26 cellular contexts compared by ENCODE assay signal in genomic region chr4:2875556-2875955, GRCh38. TPM values are rescaled to one million over a fixed set of nuclear protein-coding genes. Genes with fewer than 3 reads are reported as not detected.
DNase-seq lines count a peak whose midpoint lies in the region; ATAC-seq lines count a peak whose summit lies in the region.
"Had no signal": no experiment of that assay in that cellular context is flagged by ENCODE, and none has a peak within 500 bp of the region (broad histone marks: within the 10 kb centered on the region; RNA-seq: fewer than 3 reads in every experiment).

No MANE protein-coding gene starts in this region.

- no peak overlapping the region for H3K9ac ChIP-seq in trophoblast cell (ENCODE audit: low read length)

- H3K18ac ChIP-seq in trophoblast cell (ENCODE audit: low read length), result no peak overlapping the region

- DNase-seq in CD8-positive, alpha-beta memory T cell, result no peak
- no peak for DNase-seq in T-helper 2 cell treated with Interferon-gamma antibody and Interleukin-4, amounts not matched to agents 5 μg/mL and 100 μg/mL, for 36 hours (ENCODE audit: low spot score)
- DNase-seq in trophoblast cell, result no peak
- no peak for DNase-seq in SJCRH30
- no peak for DNase-seq in iPS-NIHi7 (ENCODE audit: extremely low spot score)
- DNase-seq: adrenal gland; Caco-2; DND-41; foreskin fibroblast; KBM-7; MV-4-11; NCI-H1930; NCI-H226; NCI-H82; OCI-M1; SHP77 treated with DMSO at 0.1 percent for 48 hours; stimulated activated CD4-positive, alpha-beta T cell treated with anti-CD3 and anti-CD28 coated beads, Interleukin-1b, Interleukin-23, amount 100 ng/mL, for 48 hours; stimulated activated naive B cell treated with anti-CD40 and anti-IgM and Interleukin-4, amounts not matched to agents 10 μg/mL and 1 μg/mL and 100 μg/mL, for 72 hours had no signal

- ATAC-seq in GM18873 (IDR thresholded peaks at IDR 0.05; ENCODE audit: low FRiP score, unreplicated experiment), result no peak
- ATAC-seq: stimulated activated naive B cell treated with anti-CD40 and anti-IgM and Interleukin-4, amounts not matched to agents 10 μg/mL and 1 μg/mL and 100 μg/mL, for 72 hours had no signal

- no peak overlapping the region for H3K14ac ChIP-seq in trophoblast cell (ENCODE audit: low read length)

- no CpG with 5 or more reads among the region's 3 CpGs for WGBS in trophoblast cell (ENCODE audit: extremely low coverage, insufficient coverage, insufficient read length)

- H3K27ac ChIP-seq in CD8-positive, alpha-beta memory T cell (ENCODE audit: low read depth, low read length), result no peak overlapping the region
- H3K27ac ChIP-seq in cingulate gyrus (ENCODE audit: low read depth, low read length) (peak overlapping the region; percentile 72), trophoblast cell (ENCODE audit: low read depth, low read length) (no peak overlapping the region), SJCRH30 (no peak overlapping the region)
- H3K27ac ChIP-seq: adrenal gland, epithelial cell of prostate, prostate gland had no signal

- H3K79me1 ChIP-seq in trophoblast cell (ENCODE audit: low read length), result no peaks in the 10 kb centered on the region

- H2AK5ac ChIP-seq in trophoblast cell (ENCODE audit: low read length), result no peak overlapping the region

- H3K4me1 ChIP-seq in CD8-positive, alpha-beta memory T cell (ENCODE audit: insufficient read depth, low read length), result peaks cover 16% of the 10 kb centered on the region
- H3K4me1 ChIP-seq in trophoblast cell (ENCODE audit: control insufficient read depth in 1 of 2, insufficient read depth in 2 of 2, low read length in 2 of 2) (no peaks in the 10 kb centered on the region), SJCRH30 (peaks cover 13% of the 10 kb centered on the region)

- H3K27me3 Mint-ChIP-seq in CD8-positive, alpha-beta memory T cell, result no peaks in the 10 kb centered on the region
- H3K27me3 Mint-ChIP-seq in T-helper 2 cell treated with Interferon-gamma antibody and Interleukin-4, amounts not matched to agents 5 μg/mL and 100 μg/mL, for 36 hours (ENCODE audit: low read depth), result no peaks in the 10 kb centered on the region
- H3K27me3 Mint-ChIP-seq: dendritic cell treated with granulocyte-macrophage colony-stimulating factor and Interleukin-4, amounts not matched to agents 40 ng/mL and 50 ng/mL, for 4 days; memory B cell; stimulated activated naive B cell treated with anti-CD40 and anti-IgM and Interleukin-4, amounts not matched to agents 10 μg/mL and 1 μg/mL and 100 μg/mL, for 72 hours had no signal

- no peak overlapping the region for H3K4me3 ChIP-seq in CD8-positive, alpha-beta memory T cell (ENCODE audit: low read length)
- H3K4me3 ChIP-seq in trophoblast cell (ENCODE audit: low read depth, low read length) (no peak overlapping the region), SJCRH30 (no peak overlapping the region)
- H3K4me3 ChIP-seq: adrenal gland, prostate gland, tibial nerve had no signal

- no peak overlapping the region for H2AFZ ChIP-seq in trophoblast cell (ENCODE audit: insufficient read depth, low read length, poor library complexity)

- POLR2A ChIA-PET in CD8-positive, alpha-beta memory T cell (lab: Charles Lee), result no interaction called here

- H3K9me3 ChIP-seq in CD8-positive, alpha-beta memory T cell (ENCODE audit: low read length), result no peaks in the 10 kb centered on the region
- H3K9me3 ChIP-seq in trophoblast cell (ENCODE audit: insufficient read depth, low read depth, low read length), result no peaks in the 10 kb centered on the region
- H3K9me3 ChIP-seq in SJCRH30 (replicated peaks), result no peaks in the 10 kb centered on the region
- H3K9me3 ChIP-seq: adrenal gland, Caco-2, prostate gland, tibial nerve had no signal

- H3K27ac Mint-ChIP-seq in CD8-positive, alpha-beta memory T cell, result peak overlapping the region in 5 of 8 donors; percentile 42 to 85 (median 55)
- peak overlapping the region; percentile 17 for H3K27ac Mint-ChIP-seq in T-helper 2 cell treated with Interferon-gamma antibody and Interleukin-4, amounts not matched to agents 5 μg/mL and 100 μg/mL, for 36 hours
- H3K27ac Mint-ChIP-seq: dendritic cell treated with granulocyte-macrophage colony-stimulating factor and Interleukin-4, amounts not matched to agents 40 ng/mL and 50 ng/mL, for 4 days; memory B cell; nephron; stimulated activated naive B cell treated with anti-CD40 and anti-IgM and Interleukin-4, amounts not matched to agents 10 μg/mL and 1 μg/mL and 100 μg/mL, for 72 hours had no signal

- no peak overlapping the region for H3K23ac ChIP-seq in trophoblast cell (ENCODE audit: low read length)

- H3K27me3 ChIP-seq in CD8-positive, alpha-beta memory T cell (ENCODE audit: insufficient read depth, low read length, poor library complexity, severe bottlenecking), result no peaks in the 10 kb centered on the region
- no peaks in the 10 kb centered on the region for H3K27me3 ChIP-seq in trophoblast cell (ENCODE audit: insufficient read depth, low read length)
- no peaks in the 10 kb centered on the region for H3K27me3 ChIP-seq in SJCRH30
- H3K27me3 ChIP-seq: adrenal gland, tibial nerve had no signal

- H3K4me1 Mint-ChIP-seq in CD8-positive, alpha-beta memory T cell, result peaks cover 42 to 78% (median 63%) of the 10 kb centered on the region in 3 donors
- H3K4me1 Mint-ChIP-seq in T-helper 2 cell treated with Interferon-gamma antibody and Interleukin-4, amounts not matched to agents 5 μg/mL and 100 μg/mL, for 36 hours (ENCODE audit: low read depth), result peaks cover 41% of the 10 kb centered on the region

- no peaks in the 10 kb centered on the region for H3K9me3 Mint-ChIP-seq in CD8-positive, alpha-beta memory T cell
- H3K9me3 Mint-ChIP-seq in T-helper 2 cell treated with Interferon-gamma antibody and Interleukin-4, amounts not matched to agents 5 μg/mL and 100 μg/mL, for 36 hours, result no peaks in the 10 kb centered on the region
- H3K9me3 Mint-ChIP-seq: dendritic cell treated with granulocyte-macrophage colony-stimulating factor and Interleukin-4, amounts not matched to agents 40 ng/mL and 50 ng/mL, for 4 days; memory B cell; nephron; stimulated activated naive B cell treated with anti-CD40 and anti-IgM and Interleukin-4, amounts not matched to agents 10 μg/mL and 1 μg/mL and 100 μg/mL, for 72 hours had no signal

- H3K4me2 ChIP-seq in trophoblast cell (ENCODE audit: low read length), result no peak overlapping the region

- H4K12ac ChIP-seq in trophoblast cell (ENCODE audit: low read depth, low read length), result no peak overlapping the region

- H3K79me2 ChIP-seq in trophoblast cell (ENCODE audit: control insufficient read depth, insufficient read depth, low read length, poor library complexity), result no peaks in the 10 kb centered on the region

- H4K8ac ChIP-seq in trophoblast cell (ENCODE audit: low read depth, low read length), result no peak overlapping the region

- CTCF ChIA-PET in CD8-positive, alpha-beta memory T cell (lab: Charles Lee), result no interaction called here

- no peak overlapping the region for H2BK120ac ChIP-seq in trophoblast cell (ENCODE audit: insufficient read depth, low read length, poor library complexity)

- H3K4ac ChIP-seq in trophoblast cell (ENCODE audit: low read depth, low read length), result peak overlapping the region; percentile 12

- H3K36me3 Mint-ChIP-seq in CD8-positive, alpha-beta memory T cell, result peaks cover 0 to 50% (median 11%) of the 10 kb centered on the region in 3 donors
- peaks cover 30% of the 10 kb centered on the region for H3K36me3 Mint-ChIP-seq in T-helper 2 cell treated with Interferon-gamma antibody and Interleukin-4, amounts not matched to agents 5 μg/mL and 100 μg/mL, for 36 hours (ENCODE audit: low read depth)

- H2BK5ac ChIP-seq in trophoblast cell (ENCODE audit: low read depth, low read length, poor library complexity), result no peak overlapping the region

- no peaks in the 10 kb centered on the region for H3K36me3 ChIP-seq in CD8-positive, alpha-beta memory T cell (ENCODE audit: insufficient read depth, low read length)
- H3K36me3 ChIP-seq in trophoblast cell (ENCODE audit: control insufficient read depth in 1 of 2, insufficient read depth in 2 of 2, low read length in 2 of 2), result peaks cover 4 to 19% of the 10 kb centered on the region in 2 experiments
- H3K36me3 ChIP-seq in SJCRH30, result peaks cover 21% of the 10 kb centered on the region
- H3K36me3 ChIP-seq: prostate gland had no signal

- H3K4me3 Mint-ChIP-seq in CD8-positive, alpha-beta memory T cell, result no peak overlapping the region
- H3K4me3 Mint-ChIP-seq in T-helper 2 cell treated with Interferon-gamma antibody and Interleukin-4, amounts not matched to agents 5 μg/mL and 100 μg/mL, for 36 hours, result no peak overlapping the region
- H3K4me3 Mint-ChIP-seq: dendritic cell treated with granulocyte-macrophage colony-stimulating factor and Interleukin-4, amounts not matched to agents 40 ng/mL and 50 ng/mL, for 4 days; memory B cell; nephron; stimulated activated naive B cell treated with anti-CD40 and anti-IgM and Interleukin-4, amounts not matched to agents 10 μg/mL and 1 μg/mL and 100 μg/mL, for 72 hours had no signal

- H4K91ac ChIP-seq in trophoblast cell (ENCODE audit: low read depth, low read length), result no peak overlapping the region

- no peak overlapping the region for H2BK12ac ChIP-seq in trophoblast cell (ENCODE audit: low read length)

RNA-seq across cellular contexts. Expression of gene ADD1, which starts 31.9 kb away (rescaled TPM):
- total RNA-seq in CD8-positive, alpha-beta memory T cell, result 100 to 1,000 TPM; 185 to 192 TPM
- polyA plus RNA-seq in CD8-positive, alpha-beta memory T cell, result 217 TPM
- 225 and 238 TPM in 2 replicates for polyA plus RNA-seq in trophoblast cell (2013)
- 131 and 139 TPM in 2 replicates for total RNA-seq in SJCRH30 (2014; rRNA removed; shearing (Covaris generic))
